In the genomic region with DNA sequence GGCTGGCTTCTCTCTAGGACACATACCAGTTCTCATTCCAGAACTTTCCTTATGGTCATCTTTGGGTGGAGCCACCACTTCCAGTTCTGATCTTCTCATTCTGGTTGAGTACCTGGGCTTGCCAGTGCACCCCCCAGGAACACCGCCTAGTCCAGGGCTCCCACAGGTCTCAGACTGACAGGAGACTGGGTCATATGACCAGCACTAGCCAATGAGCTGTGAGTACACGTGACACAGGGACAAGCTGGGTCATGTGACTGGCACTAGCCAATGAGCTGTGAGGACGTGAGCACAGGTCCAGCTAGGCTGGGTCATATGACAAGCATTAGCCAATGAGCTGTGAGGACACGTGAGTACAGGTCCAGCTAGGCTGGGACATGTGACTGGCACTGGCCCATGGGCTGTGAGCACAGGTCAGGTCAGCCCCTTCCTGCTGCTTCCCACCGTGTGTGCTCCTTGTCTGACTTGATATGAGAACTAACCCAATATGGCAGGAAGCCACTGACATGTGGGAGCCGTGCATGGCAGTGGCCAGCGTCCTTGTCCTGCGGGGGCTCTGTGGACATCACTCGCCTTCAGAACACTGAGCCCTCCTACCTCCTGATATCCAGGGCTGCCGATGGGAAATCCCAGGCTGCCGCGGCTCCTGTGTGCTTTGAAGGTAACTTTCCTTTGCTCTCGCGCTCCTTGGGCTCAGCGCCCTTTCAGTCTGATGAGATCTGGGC, we compare ENCODE assay signal across 9 cellular contexts. TPM values are rescaled to one million over a fixed set of nuclear protein-coding genes. Genes with fewer than 3 reads are reported as not detected.
DNase-seq lines count a peak whose midpoint lies in the region; ATAC-seq and TF ChIP-seq lines count a peak whose summit lies in the region.
"Had no signal": no experiment of that assay in that cellular context is flagged by ENCODE, and none has a peak within 500 bp of the region (broad histone marks: within the 10 kb centered on the region; RNA-seq: fewer than 3 reads in every experiment).

No MANE protein-coding gene starts in this region.

- no peaks in the 10 kb centered on the region for H4K20me1 ChIP-seq in fibroblast of lung (ENCODE audit: control insufficient read depth, extremely low read depth, insufficient read depth, low read length)

- ATAC-seq in GM19351 (IDR thresholded peaks at IDR 0.05; ENCODE audit: unreplicated experiment) (peak; percentile 63), left colon (no peak), GM21576 (IDR thresholded peaks at IDR 0.05; ENCODE audit: unreplicated experiment) (no peak), GM18517 (IDR thresholded peaks at IDR 0.05; ENCODE audit: unreplicated experiment) (no peak)

- H3K9me3 ChIP-seq in fibroblast of lung (ENCODE audit: control insufficient read depth, insufficient read depth, low read depth, low read length), result no peaks in the 10 kb centered on the region

- H3K4me2 ChIP-seq in fibroblast of lung (ENCODE audit: extremely low read depth, insufficient read depth, low read length), result no peak overlapping the region

- DNase-seq in OCI-M1 (lab: John Stamatoyannopoulos, UW) (peak; percentile 45), fibroblast of lung (ENCODE audit: low read depth in 2 of 2) (peak; percentile 3 to 6), left colon (no peak), occipital lobe (lab: John Stamatoyannopoulos, UW) (no peak)

- H3K27me3 ChIP-seq in fibroblast of lung (ENCODE audit: control insufficient read depth, insufficient read depth, low read length), result no peaks in the 10 kb centered on the region

- TF ChIP-seq CTCF in 22Rv1 (IDR thresholded peaks at IDR 0.05) (no peak), fibroblast of lung (conservative IDR thresholded peaks at IDR 0.05 in 1 of 2, IDR thresholded peaks at IDR 0.05 in 1 of 2; ENCODE audit: low read depth in 1 of 2, low read length in 2 of 2) (no peak)

- peak overlapping the region; percentile 65 for H3K27ac ChIP-seq in 22Rv1
- no peak overlapping the region for H3K27ac ChIP-seq in fibroblast of lung (ENCODE audit: insufficient read depth, low read length)

- H3K79me2 ChIP-seq in fibroblast of lung (ENCODE audit: control insufficient read depth, insufficient read depth, low read length), result no peaks in the 10 kb centered on the region

- H3K4me3 ChIP-seq in fibroblast of lung (replicated peaks in 1 of 4; ENCODE audit: control extremely low read depth in 1 of 4, insufficient read depth in 1 of 4, low read depth in 3 of 4, low read length in 4 of 4), result no peak overlapping the region

- no peaks in the 10 kb centered on the region for H3K36me3 ChIP-seq in fibroblast of lung (ENCODE audit: control insufficient read depth, insufficient read depth, low read length)

- H3K4me1 ChIP-seq in fibroblast of lung (ENCODE audit: control insufficient read depth, extremely low read depth, insufficient read depth, low read length), result no peaks in the 10 kb centered on the region

- no peak overlapping the region for H2AFZ ChIP-seq in fibroblast of lung (ENCODE audit: low read length)

- H3K9ac ChIP-seq in fibroblast of lung (ENCODE audit: insufficient read depth, low read length), result no peak overlapping the region

- intact Hi-C loops in left colon (cut with DNase I, micrococcal nuclease), result loop anchor here in 1 of 2 donors (10.0 kb wide), 1 partner anchor 277 kb away; no protein-coding TSS in a partner anchor

RNA-seq across cellular contexts. Expression of a gene that starts 22.7 kb away (rescaled TPM):
- total RNA-seq in fibroblast of lung (not detected in 2 replicates), left colon (not detected), occipital lobe (not detected)
- polyA plus RNA-seq in fibroblast of lung, result not detected in 2 replicates
- polyA plus RNA-seq in fibroblast of lung (2012), result not detected in 2 replicates
- not detected in 2 replicates for polyA minus RNA-seq in fibroblast of lung (ENCODE audit: low replicate concordance)
- total RNA-seq: skeletal muscle tissue had no signal

RNA-seq across cellular contexts. Expression of a gene that starts 34.0 kb away (rescaled TPM):
- total RNA-seq in fibroblast of lung (not detected in 2 replicates), left colon (not detected), occipital lobe (not detected)
- polyA plus RNA-seq in fibroblast of lung, result not detected in 2 replicates
- not detected in 2 replicates for polyA plus RNA-seq in fibroblast of lung (2012)
- polyA minus RNA-seq in fibroblast of lung (ENCODE audit: low replicate concordance), result not detected in 2 replicates
- total RNA-seq: skeletal muscle tissue had no signal

RNA-seq across cellular contexts. Expression of a gene that starts 41.3 kb away (rescaled TPM):
- total RNA-seq in fibroblast of lung (not detected in 2 replicates), left colon (not detected), occipital lobe (not detected)
- not detected in 2 replicates for polyA plus RNA-seq in fibroblast of lung
- polyA plus RNA-seq in fibroblast of lung (2012), result not detected in 2 replicates
- not detected in 2 replicates for polyA minus RNA-seq in fibroblast of lung (ENCODE audit: low replicate concordance)
- total RNA-seq: skeletal muscle tissue had no signal

RNA-seq across cellular contexts. Expression of a gene that starts 56.2 kb away (rescaled TPM):
- total RNA-seq in fibroblast of lung, result not detected in 2 replicates
- not detected in 2 replicates for polyA plus RNA-seq in fibroblast of lung
- not detected in 2 replicates for polyA plus RNA-seq in fibroblast of lung (2012)
- polyA minus RNA-seq in fibroblast of lung (ENCODE audit: low replicate concordance), result not detected in 2 replicates
- total RNA-seq in left colon, result not detected
- not detected for total RNA-seq in occipital lobe
- total RNA-seq: skeletal muscle tissue had no signal

Comparison
In these comparisons a context has a peak if more than half of its experiments do, and no peak if none do; other contexts are left out.
1. DNase-seq: peak in OCI-M1 (single experiment) and fibroblast of lung (2 of 2); none in left colon (0 of 2) and occipital lobe (single experiment).